Comparison of ENCODE assay signal across 1 cellular context in the genomic region with DNA sequence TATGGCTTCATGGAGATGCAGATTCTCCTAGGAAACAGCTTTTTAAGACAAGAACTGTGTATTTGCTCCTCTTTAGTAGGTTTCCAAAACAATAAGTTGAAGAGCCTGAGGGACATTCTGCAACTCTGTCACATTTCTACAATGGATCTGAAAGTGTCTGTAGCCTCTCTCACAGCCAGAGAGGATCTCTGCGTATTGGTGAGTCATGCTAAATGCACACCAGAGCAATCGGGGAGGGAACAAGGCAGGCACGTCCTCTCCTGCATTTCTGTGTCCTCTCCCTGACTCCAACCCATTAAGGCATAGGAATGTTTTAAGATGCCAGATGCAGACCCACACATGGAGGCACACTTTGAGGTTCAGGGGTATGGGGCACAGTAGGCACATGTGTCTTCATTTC.
TF ChIP-seq lines count a peak whose summit lies in the region.

No MANE protein-coding gene starts in this region.

TF ChIP-seq in SK-N-SH treated with all-trans-retinoic acid at 6 μM for 48 hours, 23 proteins besides CTCF, POLR2A, EP300 and RAD21 (continued from another document):
- TF ChIP-seq, protein P1, sequence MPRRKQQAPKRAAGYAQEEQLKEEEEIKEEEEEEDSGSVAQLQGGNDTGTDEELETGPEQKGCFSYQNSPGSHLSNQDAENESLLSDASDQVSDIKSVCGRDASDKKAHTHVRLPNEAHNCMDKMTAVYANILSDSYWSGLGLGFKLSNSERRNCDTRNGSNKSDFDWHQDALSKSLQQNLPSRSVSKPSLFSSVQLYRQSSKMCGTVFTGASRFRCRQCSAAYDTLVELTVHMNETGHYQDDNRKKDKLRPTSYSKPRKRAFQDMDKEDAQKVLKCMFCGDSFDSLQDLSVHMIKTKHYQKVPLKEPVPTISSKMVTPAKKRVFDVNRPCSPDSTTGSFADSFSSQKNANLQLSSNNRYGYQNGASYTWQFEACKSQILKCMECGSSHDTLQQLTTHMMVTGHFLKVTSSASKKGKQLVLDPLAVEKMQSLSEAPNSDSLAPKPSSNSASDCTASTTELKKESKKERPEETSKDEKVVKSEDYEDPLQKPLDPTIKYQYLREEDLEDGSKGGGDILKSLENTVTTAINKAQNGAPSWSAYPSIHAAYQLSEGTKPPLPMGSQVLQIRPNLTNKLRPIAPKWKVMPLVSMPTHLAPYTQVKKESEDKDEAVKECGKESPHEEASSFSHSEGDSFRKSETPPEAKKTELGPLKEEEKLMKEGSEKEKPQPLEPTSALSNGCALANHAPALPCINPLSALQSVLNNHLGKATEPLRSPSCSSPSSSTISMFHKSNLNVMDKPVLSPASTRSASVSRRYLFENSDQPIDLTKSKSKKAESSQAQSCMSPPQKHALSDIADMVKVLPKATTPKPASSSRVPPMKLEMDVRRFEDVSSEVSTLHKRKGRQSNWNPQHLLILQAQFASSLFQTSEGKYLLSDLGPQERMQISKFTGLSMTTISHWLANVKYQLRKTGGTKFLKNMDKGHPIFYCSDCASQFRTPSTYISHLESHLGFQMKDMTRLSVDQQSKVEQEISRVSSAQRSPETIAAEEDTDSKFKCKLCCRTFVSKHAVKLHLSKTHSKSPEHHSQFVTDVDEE (CRISPR knock-in tag; IDR thresholded peaks at IDR 0.05): no peak
- TF ChIP-seq ZC3H10 (CRISPR knock-in tag; IDR thresholded peaks at IDR 0.05) (no peak), ISL1 (CRISPR knock-in tag; IDR thresholded peaks at IDR 0.05) (no peak), RARB (CRISPR knock-in tag; IDR thresholded peaks at IDR 0.05) (no peak), CSDC2 (CRISPR knock-in tag; IDR thresholded peaks at IDR 0.05) (no peak), ZNF70 (CRISPR knock-in tag; IDR thresholded peaks at IDR 0.05) (no peak), ZNF8 (CRISPR knock-in tag; IDR thresholded peaks at IDR 0.05) (no peak), ZFP3 (CRISPR knock-in tag; IDR thresholded peaks at IDR 0.05) (no peak), PPARA (CRISPR knock-in tag; IDR thresholded peaks at IDR 0.05; ENCODE audit: borderline replicate concordance) (no peak), ARNTL (CRISPR knock-in tag; IDR thresholded peaks at IDR 0.05; ENCODE audit: borderline replicate concordance, low read depth) (no peak), ZFP30 (CRISPR knock-in tag; IDR thresholded peaks at IDR 0.05) (no peak), BACH2 (CRISPR knock-in tag; IDR thresholded peaks at IDR 0.05; ENCODE audit: borderline replicate concordance) (no peak), TCF4 (CRISPR knock-in tag; IDR thresholded peaks at IDR 0.05; ENCODE audit: borderline replicate concordance) (no peak), TOX (CRISPR knock-in tag; IDR thresholded peaks at IDR 0.05; ENCODE audit: borderline replicate concordance) (no peak), ESRRG (CRISPR knock-in tag; IDR thresholded peaks at IDR 0.05) (no peak), OSR1 (CRISPR knock-in tag; IDR thresholded peaks at IDR 0.05) (no peak)
- TF ChIP-seq, protein P2, sequence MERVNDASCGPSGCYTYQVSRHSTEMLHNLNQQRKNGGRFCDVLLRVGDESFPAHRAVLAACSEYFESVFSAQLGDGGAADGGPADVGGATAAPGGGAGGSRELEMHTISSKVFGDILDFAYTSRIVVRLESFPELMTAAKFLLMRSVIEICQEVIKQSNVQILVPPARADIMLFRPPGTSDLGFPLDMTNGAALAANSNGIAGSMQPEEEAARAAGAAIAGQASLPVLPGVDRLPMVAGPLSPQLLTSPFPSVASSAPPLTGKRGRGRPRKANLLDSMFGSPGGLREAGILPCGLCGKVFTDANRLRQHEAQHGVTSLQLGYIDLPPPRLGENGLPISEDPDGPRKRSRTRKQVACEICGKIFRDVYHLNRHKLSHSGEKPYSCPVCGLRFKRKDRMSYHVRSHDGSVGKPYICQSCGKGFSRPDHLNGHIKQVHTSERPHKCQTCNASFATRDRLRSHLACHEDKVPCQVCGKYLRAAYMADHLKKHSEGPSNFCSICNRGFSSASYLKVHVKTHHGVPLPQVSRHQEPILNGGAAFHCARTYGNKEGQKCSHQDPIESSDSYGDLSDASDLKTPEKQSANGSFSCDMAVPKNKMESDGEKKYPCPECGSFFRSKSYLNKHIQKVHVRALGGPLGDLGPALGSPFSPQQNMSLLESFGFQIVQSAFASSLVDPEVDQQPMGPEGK (CRISPR knock-in tag; IDR thresholded peaks at IDR 0.05; ENCODE audit: borderline replicate concordance): no peak
- TF ChIP-seq, protein P3, sequence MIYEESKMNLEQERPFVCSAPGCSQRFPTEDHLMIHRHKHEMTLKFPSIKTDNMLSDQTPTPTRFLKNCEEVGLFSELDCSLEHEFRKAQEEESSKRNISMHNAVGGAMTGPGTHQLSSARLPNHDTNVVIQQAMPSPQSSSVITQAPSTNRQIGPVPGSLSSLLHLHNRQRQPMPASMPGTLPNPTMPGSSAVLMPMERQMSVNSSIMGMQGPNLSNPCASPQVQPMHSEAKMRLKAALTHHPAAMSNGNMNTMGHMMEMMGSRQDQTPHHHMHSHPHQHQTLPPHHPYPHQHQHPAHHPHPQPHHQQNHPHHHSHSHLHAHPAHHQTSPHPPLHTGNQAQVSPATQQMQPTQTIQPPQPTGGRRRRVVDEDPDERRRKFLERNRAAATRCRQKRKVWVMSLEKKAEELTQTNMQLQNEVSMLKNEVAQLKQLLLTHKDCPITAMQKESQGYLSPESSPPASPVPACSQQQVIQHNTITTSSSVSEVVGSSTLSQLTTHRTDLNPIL (CRISPR knock-in tag; IDR thresholded peaks at IDR 0.05; ENCODE audit: low read depth): no peak
